In the genomic region with DNA sequence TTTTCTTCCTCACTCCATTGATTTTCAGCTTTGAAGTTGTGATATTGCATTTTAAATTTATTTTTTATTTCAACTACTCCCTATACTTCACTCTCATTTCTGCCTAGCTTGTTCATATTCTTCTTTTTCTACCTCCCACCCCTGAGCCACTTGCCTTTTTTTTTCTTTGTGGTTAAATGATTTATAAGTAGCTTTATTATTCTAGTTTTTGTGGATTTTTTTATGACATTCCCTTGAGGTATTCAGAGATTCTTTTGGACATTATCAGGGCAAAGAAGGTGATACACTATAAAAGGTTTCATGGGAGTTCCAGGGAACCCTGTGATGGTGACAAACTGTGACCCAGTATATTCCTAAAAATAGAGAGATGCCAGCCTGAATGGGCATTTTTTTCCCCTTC, we compare ENCODE assay signal across 1 cellular context.
TF ChIP-seq lines count a peak whose summit lies in the region.

No MANE protein-coding gene starts in this region.

TF ChIP-seq in H1, 55 proteins besides CTCF, POLR2A, EP300 and RAD21:
- no peak for TF ChIP-seq BACH1 (IDR thresholded peaks at IDR 0.05; ENCODE audit: low read length)
- TF ChIP-seq, protein P1, sequence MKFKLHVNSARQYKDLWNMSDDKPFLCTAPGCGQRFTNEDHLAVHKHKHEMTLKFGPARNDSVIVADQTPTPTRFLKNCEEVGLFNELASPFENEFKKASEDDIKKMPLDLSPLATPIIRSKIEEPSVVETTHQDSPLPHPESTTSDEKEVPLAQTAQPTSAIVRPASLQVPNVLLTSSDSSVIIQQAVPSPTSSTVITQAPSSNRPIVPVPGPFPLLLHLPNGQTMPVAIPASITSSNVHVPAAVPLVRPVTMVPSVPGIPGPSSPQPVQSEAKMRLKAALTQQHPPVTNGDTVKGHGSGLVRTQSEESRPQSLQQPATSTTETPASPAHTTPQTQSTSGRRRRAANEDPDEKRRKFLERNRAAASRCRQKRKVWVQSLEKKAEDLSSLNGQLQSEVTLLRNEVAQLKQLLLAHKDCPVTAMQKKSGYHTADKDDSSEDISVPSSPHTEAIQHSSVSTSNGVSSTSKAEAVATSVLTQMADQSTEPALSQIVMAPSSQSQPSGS (IDR thresholded peaks at IDR 0.05; ENCODE audit: low read length) = no peak
- no peak for TF ChIP-seq BCL11A (IDR thresholded peaks at IDR 0.05; ENCODE audit: low read depth in 2 of 2, low read length in 2 of 2)
- no peak for TF ChIP-seq CBX5 (IDR thresholded peaks at IDR 0.05; ENCODE audit: low read depth, low read length)
- TF ChIP-seq HDAC2 (IDR thresholded peaks at IDR 0.05; ENCODE audit: borderline replicate concordance in 1 of 2, low read depth in 2 of 2, low read length in 2 of 2) = no peak
- TF ChIP-seq KDM1A (IDR thresholded peaks at IDR 0.05; ENCODE audit: borderline replicate concordance, low read length) = no peak
- no peak for TF ChIP-seq TAF7 (optimal IDR thresholded peaks at IDR 0.05; ENCODE audit: borderline replicate concordance, low read depth, low read length)
TF ChIP-seq in H1: peak in this region for 0.
